1 cellular context compared by ENCODE assay signal in genomic region chr1:203287896-203288295, GRCh38.
TF ChIP-seq lines count a peak whose summit lies in the region.

No MANE protein-coding gene starts in this region.

TF ChIP-seq in liver, 16 proteins besides CTCF, POLR2A, EP300 and RAD21 (continued from another document):
- TF ChIP-seq, protein P1, sequence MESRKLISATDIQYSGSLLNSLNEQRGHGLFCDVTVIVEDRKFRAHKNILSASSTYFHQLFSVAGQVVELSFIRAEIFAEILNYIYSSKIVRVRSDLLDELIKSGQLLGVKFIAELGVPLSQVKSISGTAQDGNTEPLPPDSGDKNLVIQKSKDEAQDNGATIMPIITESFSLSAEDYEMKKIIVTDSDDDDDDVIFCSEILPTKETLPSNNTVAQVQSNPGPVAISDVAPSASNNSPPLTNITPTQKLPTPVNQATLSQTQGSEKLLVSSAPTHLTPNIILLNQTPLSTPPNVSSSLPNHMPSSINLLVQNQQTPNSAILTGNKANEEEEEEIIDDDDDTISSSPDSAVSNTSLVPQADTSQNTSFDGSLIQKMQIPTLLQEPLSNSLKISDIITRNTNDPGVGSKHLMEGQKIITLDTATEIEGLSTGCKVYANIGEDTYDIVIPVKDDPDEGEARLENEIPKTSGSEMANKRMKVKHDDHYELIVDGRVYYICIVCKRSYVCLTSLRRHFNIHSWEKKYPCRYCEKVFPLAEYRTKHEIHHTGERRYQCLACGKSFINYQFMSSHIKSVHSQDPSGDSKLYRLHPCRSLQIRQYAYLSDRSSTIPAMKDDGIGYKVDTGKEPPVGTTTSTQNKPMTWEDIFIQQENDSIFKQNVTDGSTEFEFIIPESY (IDR thresholded peaks at IDR 0.05): no peak
- TF ChIP-seq FOXA1 (IDR thresholded peaks at IDR 0.05) (no peak), REST (IDR thresholded peaks at IDR 0.05) (no peak), MAX (IDR thresholded peaks at IDR 0.05) (no peak), ATF3 (IDR thresholded peaks at IDR 0.05) (no peak), FOXA2 (IDR thresholded peaks at IDR 0.05) (no peak), HNF4G (IDR thresholded peaks at IDR 0.05) (no peak), YY1 (IDR thresholded peaks at IDR 0.05) (no peak), EGR1 (IDR thresholded peaks at IDR 0.05; ENCODE audit: low read depth in 2 of 2) (no peak), NR2F2 (IDR thresholded peaks at IDR 0.05) (no peak), TAF1 (conservative IDR thresholded peaks at IDR 0.05) (no peak), RXRA (IDR thresholded peaks at IDR 0.05) (no peak)
TF ChIP-seq in liver: peak in this region for 0.
